In the genomic region with DNA sequence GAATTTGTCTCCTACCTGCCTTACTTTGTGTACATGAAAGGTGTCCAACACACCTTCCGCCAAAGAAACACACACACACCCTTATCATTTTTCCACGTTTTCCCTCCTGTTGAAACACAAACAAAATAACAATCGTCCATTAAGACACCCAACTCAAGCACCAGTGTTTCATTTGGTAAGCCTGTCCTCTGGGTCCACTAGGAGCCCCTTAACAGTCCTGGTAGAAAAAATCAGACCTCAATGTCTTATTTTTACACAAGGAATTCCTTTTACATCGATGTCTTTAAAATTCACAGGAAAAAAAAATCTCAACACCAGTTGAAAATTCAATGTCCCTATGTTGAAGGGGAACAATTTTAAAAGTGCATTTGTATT, we compare ENCODE assay signal across 9 cellular contexts. TPM values are rescaled to one million over a fixed set of nuclear protein-coding genes. Genes with fewer than 3 reads are reported as not detected.
DNase-seq lines count a peak whose midpoint lies in the region; ATAC-seq and TF ChIP-seq lines count a peak whose summit lies in the region.
"Had no signal": no experiment of that assay in that cellular context is flagged by ENCODE, and none has a peak within 500 bp of the region (broad histone marks: within the 10 kb centered on the region; RNA-seq: fewer than 3 reads in every experiment).

No MANE protein-coding gene starts in this region.

- peaks cover 10% of the 10 kb centered on the region for H3K4me1 ChIP-seq in mesendoderm (ENCODE audit: control insufficient read depth, low read depth, low read length)

- peak overlapping the region; percentile 88 for H3K4ac ChIP-seq in mesendoderm (ENCODE audit: low read depth, low read length)

- H2BK15ac ChIP-seq in mesendoderm (replicated peaks; ENCODE audit: low read depth) = peak overlapping the region; percentile 89

- H3K4me3 ChIP-seq in brain microvascular endothelial cell (ENCODE audit: low read depth, low read length) (no peak overlapping the region), mesendoderm (ENCODE audit: low read length) (no peak overlapping the region)

- CTCF ChIA-PET in activated naive CD4-positive, alpha-beta T cell treated with anti-CD3 and anti-CD28 coated beads, Interleukin-2, amount 10 ng/mL, durations not matched to agents 7 days and 5 days (lab: Charles Lee) = interaction anchor here (0.7 to 2.6 kb wide), 3 partner anchors 174 to 474 kb away, joined by 3 to 8 read pairs (median 5); no protein-coding TSS in a partner anchor
- CTCF ChIA-PET in activated naive CD4-positive, alpha-beta T cell treated with anti-CD3 and anti-CD28 coated beads for 36 hours (lab: Charles Lee) = interaction anchor here (1.3 kb wide), 1 partner anchor 176 kb away, joined by 4 read pairs; no protein-coding TSS in a partner anchor

- H3K4me1 Mint-ChIP-seq in activated naive CD4-positive, alpha-beta T cell treated with anti-CD3 and anti-CD28 coated beads, Interleukin-2, amount 10 ng/mL, durations not matched to agents 7 days and 5 days = peaks cover 61% of the 10 kb centered on the region
- peaks cover 32% of the 10 kb centered on the region for H3K4me1 Mint-ChIP-seq in activated naive CD4-positive, alpha-beta T cell treated with anti-CD3 and anti-CD28 coated beads for 36 hours (ENCODE audit: low read depth)
- H3K4me1 Mint-ChIP-seq in type B pancreatic cell (ENCODE audit: unreplicated experiment) = peaks cover 37% of the 10 kb centered on the region

- WGBS in mesendoderm (ENCODE audit: extremely low coverage, insufficient coverage, low lambda C conversion rate) = no CpG with 5 or more reads among the region's 4 CpGs

- TF ChIP-seq CTCF in brain microvascular endothelial cell (IDR thresholded peaks at IDR 0.05; ENCODE audit: low read depth, low read length, missing control alignments) (no peak), type B pancreatic cell (conservative IDR thresholded peaks at IDR 0.05) (no peak)

- no peaks in the 10 kb centered on the region for H3K79me1 ChIP-seq in mesendoderm (ENCODE audit: low read length)

- H3K27ac ChIP-seq in brain microvascular endothelial cell (peak overlapping the region; percentile 100), mesendoderm (ENCODE audit: low read depth, low read length) (peak overlapping the region; percentile 81)

- H3K23ac ChIP-seq in mesendoderm (ENCODE audit: low read length) = no peak overlapping the region

- peak overlapping the region; percentile 28 for H3K27ac Mint-ChIP-seq in activated naive CD4-positive, alpha-beta T cell treated with anti-CD3 and anti-CD28 coated beads, Interleukin-2, amount 10 ng/mL, durations not matched to agents 7 days and 5 days
- no peak overlapping the region for H3K27ac Mint-ChIP-seq in activated naive CD4-positive, alpha-beta T cell treated with anti-CD3 and anti-CD28 coated beads for 36 hours
- peak overlapping the region; percentile 91 for H3K27ac Mint-ChIP-seq in type B pancreatic cell

- H4K8ac ChIP-seq in mesendoderm (ENCODE audit: low read depth, low read length) = no peak overlapping the region

- H3K9ac ChIP-seq in mesendoderm (ENCODE audit: low read length) = peak overlapping the region; percentile 59

- no peak for DNase-seq in activated naive CD4-positive, alpha-beta T cell treated with anti-CD3 and anti-CD28 coated beads, Interleukin-2, amount 10 ng/mL, durations not matched to agents 7 days and 5 days
- DNase-seq in activated naive CD4-positive, alpha-beta T cell treated with anti-CD3 and anti-CD28 coated beads for 36 hours = no peak
- DNase-seq in brain microvascular endothelial cell = no peak
- peak; percentile 40 for DNase-seq in mesendoderm
- DNase-seq in type B pancreatic cell (ENCODE audit: extremely low spot score, unreplicated experiment) = no peak
- DNase-seq in NCI-H526 (lab: John Stamatoyannopoulos, UW) = no peak
- no peak for DNase-seq in activated effector memory CD4-positive, alpha-beta T cell treated with anti-CD3 and anti-CD28 coated beads, Interleukin-2, amount 50 U/mL, for 16 hours
- DNase-seq: activated T-cell treated with anti-CD3 and anti-CD28 coated beads, Interleukin-2, amount 50 U/mL, for 4 hours had no signal

- H3K79me2 ChIP-seq in mesendoderm (ENCODE audit: control insufficient read depth, insufficient read depth, low read length) = peaks cover 16% of the 10 kb centered on the region

- H3K36me3 Mint-ChIP-seq in activated naive CD4-positive, alpha-beta T cell treated with anti-CD3 and anti-CD28 coated beads, Interleukin-2, amount 10 ng/mL, durations not matched to agents 7 days and 5 days = peaks cover 6% of the 10 kb centered on the region
- no peaks in the 10 kb centered on the region for H3K36me3 Mint-ChIP-seq in activated naive CD4-positive, alpha-beta T cell treated with anti-CD3 and anti-CD28 coated beads for 36 hours (ENCODE audit: low read depth)
- peaks cover 23% of the 10 kb centered on the region for H3K36me3 Mint-ChIP-seq in type B pancreatic cell

- peak overlapping the region; percentile 73 for H2AK5ac ChIP-seq in mesendoderm (ENCODE audit: low read length)

- peak overlapping the region; percentile 37 for H4K5ac ChIP-seq in mesendoderm (ENCODE audit: low read length)

- H3K27me3 ChIP-seq in brain microvascular endothelial cell (replicated peaks) = no peaks in the 10 kb centered on the region
- H3K27me3 ChIP-seq in mesendoderm (ENCODE audit: insufficient read depth, low read length, poor library complexity) = no peaks in the 10 kb centered on the region

- peak overlapping the region; percentile 69 for H2BK5ac ChIP-seq in mesendoderm (ENCODE audit: low read length)

- peaks cover 64% of the 10 kb centered on the region for H3K27me3 Mint-ChIP-seq in activated naive CD4-positive, alpha-beta T cell treated with anti-CD3 and anti-CD28 coated beads, Interleukin-2, amount 10 ng/mL, durations not matched to agents 7 days and 5 days
- H3K27me3 Mint-ChIP-seq in activated naive CD4-positive, alpha-beta T cell treated with anti-CD3 and anti-CD28 coated beads for 36 hours (ENCODE audit: low read depth) = peaks cover 38% of the 10 kb centered on the region
- peaks cover 7% of the 10 kb centered on the region for H3K27me3 Mint-ChIP-seq in type B pancreatic cell

- H3K4me3 Mint-ChIP-seq in activated naive CD4-positive, alpha-beta T cell treated with anti-CD3 and anti-CD28 coated beads, Interleukin-2, amount 10 ng/mL, durations not matched to agents 7 days and 5 days = peak overlapping the region; percentile 5
- H3K4me3 Mint-ChIP-seq in activated naive CD4-positive, alpha-beta T cell treated with anti-CD3 and anti-CD28 coated beads for 36 hours = no peak overlapping the region
- H3K4me3 Mint-ChIP-seq in type B pancreatic cell = peak overlapping the region; percentile 91

- H2BK120ac ChIP-seq in mesendoderm (ENCODE audit: low read depth, low read length) = peak overlapping the region; percentile 86

- intact Hi-C loops in activated naive CD4-positive, alpha-beta T cell treated with anti-CD3 and anti-CD28 coated beads for 36 hours (cut with micrococcal nuclease) = loop anchor here (5.0 to 10.0 kb wide), 4 partner anchors 228 to 1245 kb away; no protein-coding TSS in a partner anchor

- no peaks in the 10 kb centered on the region for H3K9me3 Mint-ChIP-seq in activated naive CD4-positive, alpha-beta T cell treated with anti-CD3 and anti-CD28 coated beads, Interleukin-2, amount 10 ng/mL, durations not matched to agents 7 days and 5 days
- no peaks in the 10 kb centered on the region for H3K9me3 Mint-ChIP-seq in activated naive CD4-positive, alpha-beta T cell treated with anti-CD3 and anti-CD28 coated beads for 36 hours
- H3K9me3 Mint-ChIP-seq in type B pancreatic cell = no peaks in the 10 kb centered on the region
- H3K9me3 Mint-ChIP-seq: activated T-cell treated with anti-CD3 and anti-CD28 coated beads, Interleukin-2, amount 50 U/mL, for 4 hours had no signal

- H3K36me3 ChIP-seq in brain microvascular endothelial cell (replicated peaks) = peaks cover 2% of the 10 kb centered on the region
- H3K36me3 ChIP-seq in mesendoderm (ENCODE audit: control insufficient read depth, insufficient read depth, low read length) = no peaks in the 10 kb centered on the region

- H3K4me2 ChIP-seq in mesendoderm (ENCODE audit: low read length) = peak overlapping the region; percentile 13

- ATAC-seq in HG02798 (IDR thresholded peaks at IDR 0.05; ENCODE audit: poor library complexity, unreplicated experiment) = no peak
- ATAC-seq: activated T-cell treated with anti-CD3 and anti-CD28 coated beads, Interleukin-2, amount 50 U/mL, for 4 hours had no signal

- peak overlapping the region; percentile 81 for H3K56ac ChIP-seq in mesendoderm (ENCODE audit: low read length)

- in situ Hi-C loops in brain microvascular endothelial cell (cut with HindIII; ENCODE audit: low pct_ligation_motif_present, low sequenced_read_pairs) = no loop called here

- peak overlapping the region; percentile 95 for H3K18ac ChIP-seq in mesendoderm (ENCODE audit: low read length)

RNA-seq across cellular contexts. Expression of a gene that starts 4.0 kb away (rescaled TPM):
- 1 to 10 TPM; 2.3 to 2.5 TPM for total RNA-seq in activated naive CD4-positive, alpha-beta T cell treated with anti-CD3 and anti-CD28 coated beads for 36 hours
- polyA plus RNA-seq in mesendoderm (2013, experiment 1 of 2) = 44.3 TPM
- 42.6 TPM for polyA plus RNA-seq in mesendoderm (2013, experiment 2 of 2)
- total RNA-seq in type B pancreatic cell (ENCODE audit: low replicate concordance) = 100 and 180 TPM in 2 replicates

Comparison
In these comparisons a context has a peak if more than half of its experiments do, and no peak if none do; other contexts are left out.
1. RNA of a gene that starts 4.0 kb away (total RNA-seq): 100 to 180 TPM in type B pancreatic cell; 2.3 to 2.5 TPM in activated naive CD4-positive, alpha-beta T cell treated with anti-CD3 and anti-CD28 coated beads for 36 hours; every median in the first group is over 10 times any median in the second.